In the genomic region with DNA sequence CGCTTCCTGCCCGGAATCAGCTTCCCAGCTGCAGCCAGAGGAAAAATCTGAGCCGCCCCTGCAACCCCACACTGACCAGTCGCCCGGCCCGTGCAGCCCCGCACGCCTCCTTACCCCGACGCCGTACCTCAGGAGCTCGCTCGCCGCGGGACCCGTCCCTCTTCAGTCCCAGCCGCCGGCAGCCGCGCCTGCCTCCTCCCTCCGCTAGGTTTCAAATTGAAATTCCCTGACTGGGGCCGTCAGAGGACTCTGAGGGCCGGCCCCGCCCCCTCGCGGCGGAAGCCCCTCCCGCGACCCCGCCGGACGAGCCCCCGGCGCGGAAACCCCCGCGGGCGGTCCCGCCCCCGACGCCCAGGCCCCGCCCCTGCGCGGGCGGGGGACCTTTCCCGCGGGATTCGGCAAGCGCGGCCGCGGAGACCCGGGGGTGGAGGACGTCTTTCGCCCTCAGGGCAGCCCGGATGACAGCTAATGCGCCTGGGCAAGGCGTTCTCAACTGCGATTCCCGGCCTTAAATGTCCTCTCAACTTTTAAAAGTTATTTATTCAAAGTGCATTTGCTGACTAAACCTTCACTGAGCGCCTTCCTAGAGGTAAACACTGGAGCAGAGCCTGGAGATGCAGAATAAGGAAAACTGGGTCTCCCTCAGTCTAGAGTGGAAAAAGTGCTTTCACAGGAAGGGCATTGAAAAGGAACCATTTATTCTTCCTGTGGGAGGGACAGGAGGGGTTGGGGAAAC, we compare ENCODE assay signal across 8 cellular contexts.
DNase-seq lines count a peak whose midpoint lies in the region; ATAC-seq and TF ChIP-seq lines count a peak whose summit lies in the region.

A gene (minus strand): TSS at position 218 of the 736 bp plus-strand sequence. CDS start 106,760 bp downstream, outside the sequence.

- in situ Hi-C loops in GM13976 (cut with MboI; ENCODE audit: low sequenced_read_pairs, unreplicated experiment): no loop called here

- H3K27ac ChIP-seq in caudate nucleus (ENCODE audit: low read depth, low read length): peak within 1 kb of the TSS; percentile 93

- peak; percentile 82 for ATAC-seq in HG02642 (IDR thresholded peaks at IDR 0.05; ENCODE audit: poor library complexity, unreplicated experiment)

- TF ChIP-seq CTCF in GM13976 (IDR thresholded peaks at IDR 0.05; ENCODE audit: borderline replicate concordance, control extremely low read depth, extremely low read depth, insufficient read depth, missing control alignments): no peak

- peak; percentile 93 for DNase-seq in GM13976 (ENCODE audit: low spot score)
- peak; percentile 28 for DNase-seq in NCI-H1436 (lab: John Stamatoyannopoulos, UW)
- DNase-seq in activated CD4-positive, CD25-positive, alpha-beta regulatory T cell (lab: John Stamatoyannopoulos, UW): peak; percentile 28 to 56 (median 44)
- peak in 59 of 61 donors; percentile 24 to 93 (median 79) for DNase-seq in caudate nucleus (lab: John Stamatoyannopoulos, UW)
- DNase-seq in iris pigment epithelial cell (ENCODE audit: low read depth): peak; percentile 88
- peak; percentile 75 for DNase-seq in stimulated activated CD4-positive, alpha-beta T cell treated with anti-CD3 and anti-CD28 coated beads, Interleukin-12 subunit alpha, Interleukin-12 subunit beta, amount 100 ng/mL, for 4 hours
- DNase-seq in NCI-H128 (lab: John Stamatoyannopoulos, UW; ENCODE audit: unreplicated experiment): no peak
